In the genomic region with DNA sequence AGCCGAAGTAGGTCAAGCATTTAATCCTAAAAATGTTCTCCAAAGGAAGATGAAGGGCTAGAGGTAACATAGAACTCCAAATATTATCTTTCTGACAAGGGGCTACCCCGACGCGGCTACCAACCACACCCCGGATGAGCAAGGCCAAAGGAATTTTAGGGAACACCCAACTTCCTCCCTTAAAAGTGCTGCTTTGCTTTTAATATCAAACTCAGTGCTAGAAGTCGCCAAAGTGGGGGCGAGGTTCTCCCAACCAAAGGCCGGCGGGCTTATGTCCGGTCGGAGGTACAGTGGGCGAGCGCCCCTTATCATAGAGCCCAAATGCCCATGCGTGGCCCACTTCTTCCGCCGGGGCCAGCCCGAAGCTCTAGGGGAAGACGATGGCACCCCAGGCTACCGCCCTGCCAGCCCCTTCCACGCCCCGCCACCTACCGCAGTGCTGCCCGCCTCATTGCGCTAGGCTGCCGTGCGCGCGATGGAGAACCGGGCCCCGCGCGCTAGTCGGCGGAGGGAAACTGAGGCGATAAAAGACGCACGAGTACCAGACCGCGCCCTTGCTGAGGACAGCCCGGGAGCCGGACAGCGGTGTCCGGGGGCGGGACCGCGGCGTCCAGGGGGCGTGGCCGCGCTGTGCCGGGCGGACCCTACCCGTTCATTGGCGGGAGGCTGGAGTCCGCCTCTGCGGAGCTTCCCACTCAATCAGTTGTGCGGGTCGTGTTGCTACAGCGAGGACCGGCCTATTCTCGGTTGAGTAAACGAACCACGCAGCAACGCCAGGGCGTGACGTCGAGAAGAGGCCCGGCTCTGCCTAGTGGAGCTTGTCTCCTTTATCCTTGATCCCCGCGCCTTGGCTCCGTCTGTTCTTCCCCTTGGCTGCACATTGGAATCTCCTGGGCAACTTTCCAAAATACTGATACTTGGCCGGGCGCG, we compare ENCODE assay signal across 8 cellular contexts. TPM values are rescaled to one million over a fixed set of nuclear protein-coding genes. Genes with fewer than 3 reads are reported as not detected.
A peak's percentile ranks its signal among the peaks of the same experiment; 100 is the strongest.
DNase-seq lines count a peak whose midpoint lies in the region; ATAC-seq and TF ChIP-seq lines count a peak whose summit lies in the region.

A gene with protein sequence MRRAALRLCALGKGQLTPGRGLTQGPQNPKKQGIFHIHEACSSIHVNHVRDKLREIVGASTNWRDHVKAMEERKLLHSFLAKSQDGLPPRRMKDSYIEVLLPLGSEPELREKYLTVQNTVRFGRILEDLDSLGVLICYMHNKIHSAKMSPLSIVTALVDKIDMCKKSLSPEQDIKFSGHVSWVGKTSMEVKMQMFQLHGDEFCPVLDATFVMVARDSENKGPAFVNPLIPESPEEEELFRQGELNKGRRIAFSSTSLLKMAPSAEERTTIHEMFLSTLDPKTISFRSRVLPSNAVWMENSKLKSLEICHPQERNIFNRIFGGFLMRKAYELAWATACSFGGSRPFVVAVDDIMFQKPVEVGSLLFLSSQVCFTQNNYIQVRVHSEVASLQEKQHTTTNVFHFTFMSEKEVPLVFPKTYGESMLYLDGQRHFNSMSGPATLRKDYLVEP (minus strand): TSS at position 584 of the 930 bp plus-strand sequence. CDS start 132 bp downstream, at position 452.

- DNase-seq in EL (peak; percentile 91), Karpas-422 (peak; percentile 94), SKM-1 (lab: John Stamatoyannopoulos, UW; ENCODE audit: unreplicated experiment) (peak; percentile 60), glutamatergic neuron (peak; percentile 81), osteoblast (ENCODE audit: insufficient read length, low spot score, missing footprints) (peak; percentile 92)
- peak; percentile 70 to 84 for DNase-seq in activated naive CD4-positive, alpha-beta T cell treated with anti-CD3 and anti-CD28 coated beads, Interleukin-2, amount 50 U/mL, for 72 hours (ENCODE audit: low spot score in 2 of 2)

- TF ChIP-seq CTCF in glutamatergic neuron (IDR thresholded peaks at IDR 0.05; ENCODE audit: partially characterized antibody, unreplicated experiment): no peak
- TF ChIP-seq CTCF in osteoblast (IDR thresholded peaks at IDR 0.05; ENCODE audit: extremely low read depth, low read depth, low read length): no peak

- 2% methylated on average over 72 of the region's 74 CpGs for WGBS in thymus

- H3K36me3 ChIP-seq in Karpas-422 (ENCODE audit: insufficient read depth, low read length) (no peaks in the 10 kb centered on the region), osteoblast (ENCODE audit: insufficient read depth, low read length) (no peaks in the 10 kb centered on the region), thymus (ENCODE audit: control insufficient read depth, insufficient read depth) (no peaks in the 10 kb centered on the region)

- H3K4me2 ChIP-seq in Karpas-422 (ENCODE audit: low read depth, low read length, poor library complexity, severe bottlenecking): peak within 1 kb of the TSS; percentile 83
- peak within 1 kb of the TSS; percentile 85 for H3K4me2 ChIP-seq in osteoblast (ENCODE audit: insufficient read depth, low read length)

- peak within 1 kb of the TSS; percentile 86 to 89 for H3K27ac Mint-ChIP-seq in activated naive CD4-positive, alpha-beta T cell treated with anti-CD3 and anti-CD28 coated beads, Interleukin-2, amount 50 U/mL, for 72 hours
- H3K27ac Mint-ChIP-seq in glutamatergic neuron (ENCODE audit: unreplicated experiment): peak within 1 kb of the TSS; percentile 77

- no peaks in the 10 kb centered on the region for H3K4me1 Mint-ChIP-seq in glutamatergic neuron (ENCODE audit: low read depth, unreplicated experiment)

- H3K4me3 ChIP-seq in Karpas-422 (ENCODE audit: low read length): peak within 1 kb of the TSS; percentile 76
- H3K4me3 ChIP-seq in osteoblast (ENCODE audit: insufficient read depth, low read length): peak within 1 kb of the TSS; percentile 85
- peak within 1 kb of the TSS; percentile 58 for H3K4me3 ChIP-seq in thymus (ENCODE audit: low read length)

- H3K9ac ChIP-seq in Karpas-422 (ENCODE audit: low read length): peak within 1 kb of the TSS; percentile 70

- peak; percentile 91 for ATAC-seq in GM21786 (IDR thresholded peaks at IDR 0.05; ENCODE audit: unreplicated experiment)
- ATAC-seq in activated naive CD4-positive, alpha-beta T cell treated with anti-CD3 and anti-CD28 coated beads, Interleukin-2, amount 50 U/mL, for 72 hours: peak; percentile 96 to 98

- peaks cover 19% of the 10 kb centered on the region for H3K4me1 ChIP-seq in Karpas-422 (ENCODE audit: low read length)
- peaks cover 9% of the 10 kb centered on the region for H3K4me1 ChIP-seq in osteoblast (ENCODE audit: insufficient read depth, low read length)
- no peaks in the 10 kb centered on the region for H3K4me1 ChIP-seq in thymus (ENCODE audit: control insufficient read depth, insufficient read depth, low read length)

- H3K9me3 Mint-ChIP-seq in activated naive CD4-positive, alpha-beta T cell treated with anti-CD3 and anti-CD28 coated beads, Interleukin-2, amount 50 U/mL, for 72 hours: no peaks in the 10 kb centered on the region
- peaks cover 3% of the 10 kb centered on the region for H3K9me3 Mint-ChIP-seq in glutamatergic neuron (ENCODE audit: unreplicated experiment)

- H3K4me3 Mint-ChIP-seq in glutamatergic neuron (ENCODE audit: unreplicated experiment): peak within 1 kb of the TSS; percentile 90

- H2AFZ ChIP-seq in Karpas-422 (ENCODE audit: low read length) (peak within 1 kb of the TSS; percentile 82; the same call in 1 of the 2 replicates), osteoblast (ENCODE audit: low read length) (peak within 1 kb of the TSS; percentile 62)

- peaks cover 2% of the 10 kb centered on the region for H3K27me3 Mint-ChIP-seq in glutamatergic neuron (ENCODE audit: unreplicated experiment)

- H3K9me3 ChIP-seq in Karpas-422 (ENCODE audit: low read length) (no peaks in the 10 kb centered on the region), osteoblast (ENCODE audit: low read depth, low read length) (no peaks in the 10 kb centered on the region), thymus (ENCODE audit: control insufficient read depth) (no peaks in the 10 kb centered on the region)

- H3K9me2 ChIP-seq in Karpas-422 (replicated peaks; ENCODE audit: insufficient read depth, low read length): no peaks in the 10 kb centered on the region

- H3K27me3 ChIP-seq in Karpas-422 (ENCODE audit: low read length) (no peaks in the 10 kb centered on the region), osteoblast (ENCODE audit: insufficient read depth, low read length) (no peaks in the 10 kb centered on the region), thymus (ENCODE audit: control insufficient read depth, insufficient read depth) (no peaks in the 10 kb centered on the region)

- H4K20me1 ChIP-seq in Karpas-422 (ENCODE audit: insufficient read depth, low read depth, low read length) (no peaks in the 10 kb centered on the region), osteoblast (ENCODE audit: insufficient read depth, low read length) (peaks cover 13% of the 10 kb centered on the region)

- H3K27ac ChIP-seq in Karpas-422 (ENCODE audit: low read length) (peak within 1 kb of the TSS; percentile 60), osteoblast (ENCODE audit: low read depth, low read length) (peak within 1 kb of the TSS; percentile 95), thymus (ENCODE audit: low read depth) (peak within 1 kb of the TSS; percentile 81)

- H3K79me2 ChIP-seq in Karpas-422 (ENCODE audit: low read length): peaks cover 51% of the 10 kb centered on the region
- peaks cover 49% of the 10 kb centered on the region for H3K79me2 ChIP-seq in osteoblast (ENCODE audit: insufficient read depth, low read length)

- peaks cover 6 to 12% of the 10 kb centered on the region in 2 donors for H3K36me3 Mint-ChIP-seq in activated naive CD4-positive, alpha-beta T cell treated with anti-CD3 and anti-CD28 coated beads, Interleukin-2, amount 50 U/mL, for 72 hours
- no peaks in the 10 kb centered on the region for H3K36me3 Mint-ChIP-seq in glutamatergic neuron (ENCODE audit: unreplicated experiment)

RNA-seq across cellular contexts. Expression of the gene that starts here (rescaled TPM):
- 24.6 and 27.8 TPM in 2 replicates for total RNA-seq in Karpas-422 (2014; rRNA removed; shearing (Covaris generic); ENCODE audit: low replicate concordance)
- 10 to 100 TPM; 33.6 to 56.3 TPM for total RNA-seq in activated naive CD4-positive, alpha-beta T cell treated with anti-CD3 and anti-CD28 coated beads, Interleukin-2, amount 50 U/mL, for 72 hours
- 20.5 TPM for total RNA-seq in glutamatergic neuron (ENCODE audit: unreplicated experiment)
- total RNA-seq in osteoblast: 53.6 and 71.6 TPM in 2 replicates
- polyA plus RNA-seq in thymus: 44.5 TPM

Comparison
In these comparisons a context has a peak if more than half of its experiments do, and no peak if none do; other contexts are left out.
1. Peak in every context shown above with its lines: DNase-seq, ATAC-seq, H3K4me3 ChIP-seq and H3K27ac ChIP-seq.